12 cellular contexts compared by ENCODE assay signal in genomic region chr11:132943737-132944556, GRCh38.
DNase-seq lines count a peak whose midpoint lies in the region; ATAC-seq and TF ChIP-seq lines count a peak whose summit lies in the region.
"Had no signal": no experiment of that assay in that cellular context is flagged by ENCODE, and none has a peak within 500 bp of the region (broad histone marks: within the 10 kb centered on the region; RNA-seq: fewer than 3 reads in every experiment).

No MANE protein-coding gene starts in this region.

- intact Hi-C loops in stomach (cut with DNase I; ENCODE audit: low total_unique reads), result no loop called here
- intact Hi-C loops in posterior vena cava (cut with DNase I), result no loop called here
- intact Hi-C loops in colonic mucosa (cut with DNase I), result loop anchor here (5.0 kb wide), 1 partner anchor 1197 kb away; no protein-coding TSS in a partner anchor

- TF ChIP-seq CTCF in SK-N-SH (IDR thresholded peaks at IDR 0.05) (no peak), astrocyte of the cerebellum (IDR thresholded peaks at IDR 0.05; ENCODE audit: low read depth, low read length, missing control alignments) (no peak), stomach (IDR thresholded peaks at IDR 0.05) (no peak), colonic mucosa (IDR thresholded peaks at IDR 0.05) (no peak)

- ATAC-seq in SK-N-SH treated with all-trans-retinoic acid at 6 μM for 48 hours, result no peak
- ATAC-seq: activated CD8-positive, alpha-beta T cell treated with anti-CD3 and anti-CD28 coated beads, Interleukin-2, amount 10 ng/mL, durations not matched to agents 7 days and 5 days; K562 had no signal

- no peak overlapping the region for H3K9ac ChIP-seq in SK-N-SH
- H3K9ac ChIP-seq in colonic mucosa (ENCODE audit: low read depth in 2 of 2, low read length in 2 of 2), result no peak overlapping the region

- no peak overlapping the region for H3K4me2 ChIP-seq in SK-N-SH

- CTCF ChIA-PET in SK-N-SH (lab: Yijun Ruan, JAX), result interaction anchor here (0.6 to 1.4 kb wide), 14 partner anchors 8 to 1250 kb away, joined by 3 to 7 read pairs (median 3); no protein-coding TSS in a partner anchor

- H3K4me1 ChIP-seq in SK-N-SH (ENCODE audit: control insufficient read depth in 1 of 2, insufficient read depth in 2 of 2, low read depth in 1 of 2, low read length in 1 of 2) (no peaks in the 10 kb centered on the region; a peak in 1 of 4 replicates), stomach (peaks cover 8 to 15% (median 15%) of the 10 kb centered on the region in 4 donors), colonic mucosa (no peaks in the 10 kb centered on the region)
- H3K4me1 ChIP-seq: upper lobe of right lung had no signal

- H4K20me1 ChIP-seq in SK-N-SH (ENCODE audit: insufficient read depth), result no peaks in the 10 kb centered on the region

- peak overlapping the region; percentile 21 to 44; a peak in 1 of 4 replicates for H3K4me3 ChIP-seq in SK-N-SH (ENCODE audit: low read depth in 2 of 2, low read length in 1 of 2)
- peak overlapping the region; percentile 37 for H3K4me3 ChIP-seq in astrocyte of the cerebellum (ENCODE audit: low read depth, low read length)
- peak overlapping the region; percentile 31 to 43 (median 36) for H3K4me3 ChIP-seq in stomach
- no peak overlapping the region for H3K4me3 ChIP-seq in colonic mucosa
- H3K4me3 ChIP-seq: K562, upper lobe of right lung had no signal

- TF ChIP-seq POLR2A in stomach (IDR thresholded peaks at IDR 0.05), result no peak

- no peak overlapping the region for H2AFZ ChIP-seq in SK-N-SH (ENCODE audit: low read depth)

- H3K9me3 ChIP-seq in SK-N-SH, result no peaks in the 10 kb centered on the region
- no peaks in the 10 kb centered on the region for H3K9me3 ChIP-seq in stomach
- H3K9me3 ChIP-seq in colonic mucosa, result no peaks in the 10 kb centered on the region
- H3K9me3 ChIP-seq: upper lobe of right lung had no signal

- 50% methylated on average over 5 of the region's 100 CpGs for WGBS in SK-N-SH (ENCODE audit: low lambda C conversion rate)
- 2 to 4% (median 3%) methylated on average over 32 to 99 of the region's 100 CpGs for WGBS in stomach, 5 donors

- POLR2A ChIA-PET in SK-N-SH (lab: Yijun Ruan, JAX), result no interaction called here

- H3K27ac ChIP-seq in SK-N-SH (ENCODE audit: low read depth in 2 of 2, low read length in 1 of 2) (no peak overlapping the region), stomach (no peak overlapping the region), colonic mucosa (no peak overlapping the region)
- H3K27ac ChIP-seq: C4-2B, upper lobe of right lung had no signal

- no peaks in the 10 kb centered on the region for H3K9me2 ChIP-seq in SK-N-SH

- no peaks in the 10 kb centered on the region for H3F3A ChIP-seq in SK-N-SH (replicated peaks; ENCODE audit: insufficient read depth)

- DNase-seq in SK-N-SH (peak; percentile 70), astrocyte of the cerebellum (ENCODE audit: low read depth) (no peak), iPS-NIHi11 (ENCODE audit: low spot score) (peak; percentile 42), stomach (no peak), posterior vena cava (ENCODE audit: low spot score) (no peak), colonic mucosa (no peak)
- DNase-seq in stimulated activated CD4-positive, alpha-beta T cell treated with anti-CD3 and anti-CD28 coated beads, Interleukin-4, amount 100 ng/mL, for 1 hour, result no peak
- DNase-seq: activated CD8-positive, alpha-beta T cell treated with anti-CD3 and anti-CD28 coated beads, Interleukin-2, amount 10 ng/mL, durations not matched to agents 7 days and 5 days; upper lobe of right lung had no signal

- in situ Hi-C loops in astrocyte of the cerebellum (cut with HindIII; ENCODE audit: low sequenced_read_pairs), result no loop called here

- peaks cover 4% of the 10 kb centered on the region; the same call in 1 of the 2 replicates for H3K27me3 ChIP-seq in SK-N-SH (ENCODE audit: insufficient read depth)
- peaks cover 9 to 49% (median 30%) of the 10 kb centered on the region in 3 donors for H3K27me3 ChIP-seq in stomach
- peaks cover 7% of the 10 kb centered on the region for H3K27me3 ChIP-seq in colonic mucosa

- TF ChIP-seq EP300 in SK-N-SH (IDR thresholded peaks at IDR 0.05; ENCODE audit: borderline replicate concordance in 1 of 2, low read depth in 1 of 2, low read length in 1 of 2), result no peak
- no peak for TF ChIP-seq EP300 in stomach (IDR thresholded peaks at IDR 0.05)

- H3K79me2 ChIP-seq in SK-N-SH (ENCODE audit: insufficient read depth), result no peaks in the 10 kb centered on the region

- no peak for TF ChIP-seq RAD21 in SK-N-SH (IDR thresholded peaks at IDR 0.05; ENCODE audit: low read length)

- H3K36me3 ChIP-seq in SK-N-SH (replicated peaks in 1 of 2; ENCODE audit: control insufficient read depth in 1 of 2, insufficient read depth in 2 of 2, low read length in 1 of 2), result no peaks in the 10 kb centered on the region
- no peaks in the 10 kb centered on the region for H3K36me3 ChIP-seq in stomach
- H3K36me3 ChIP-seq in colonic mucosa, result no peaks in the 10 kb centered on the region
- H3K36me3 ChIP-seq: upper lobe of right lung had no signal

TF ChIP-seq in SK-N-SH, 30 proteins besides CTCF, POLR2A, EP300 and RAD21 (continues in another document):
- no peak for TF ChIP-seq MXI1 (IDR thresholded peaks at IDR 0.05; ENCODE audit: low read depth, low read length)
- TF ChIP-seq, protein P1, sequence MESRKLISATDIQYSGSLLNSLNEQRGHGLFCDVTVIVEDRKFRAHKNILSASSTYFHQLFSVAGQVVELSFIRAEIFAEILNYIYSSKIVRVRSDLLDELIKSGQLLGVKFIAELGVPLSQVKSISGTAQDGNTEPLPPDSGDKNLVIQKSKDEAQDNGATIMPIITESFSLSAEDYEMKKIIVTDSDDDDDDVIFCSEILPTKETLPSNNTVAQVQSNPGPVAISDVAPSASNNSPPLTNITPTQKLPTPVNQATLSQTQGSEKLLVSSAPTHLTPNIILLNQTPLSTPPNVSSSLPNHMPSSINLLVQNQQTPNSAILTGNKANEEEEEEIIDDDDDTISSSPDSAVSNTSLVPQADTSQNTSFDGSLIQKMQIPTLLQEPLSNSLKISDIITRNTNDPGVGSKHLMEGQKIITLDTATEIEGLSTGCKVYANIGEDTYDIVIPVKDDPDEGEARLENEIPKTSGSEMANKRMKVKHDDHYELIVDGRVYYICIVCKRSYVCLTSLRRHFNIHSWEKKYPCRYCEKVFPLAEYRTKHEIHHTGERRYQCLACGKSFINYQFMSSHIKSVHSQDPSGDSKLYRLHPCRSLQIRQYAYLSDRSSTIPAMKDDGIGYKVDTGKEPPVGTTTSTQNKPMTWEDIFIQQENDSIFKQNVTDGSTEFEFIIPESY (IDR thresholded peaks at IDR 0.05; ENCODE audit: borderline replicate concordance, low read depth), result no peak

TF ChIP-seq in SK-N-SH treated with all-trans-retinoic acid at 6 μM for 48 hours, 23 proteins besides CTCF, POLR2A, EP300 and RAD21:
- TF ChIP-seq TOX (CRISPR knock-in tag; IDR thresholded peaks at IDR 0.05; ENCODE audit: borderline replicate concordance) (no peak), GLIS3 (CRISPR knock-in tag; IDR thresholded peaks at IDR 0.05) (no peak), ISL1 (CRISPR knock-in tag; IDR thresholded peaks at IDR 0.05) (no peak), CREB5 (CRISPR knock-in tag; IDR thresholded peaks at IDR 0.05; ENCODE audit: low read depth) (no peak), ZFP3 (CRISPR knock-in tag; IDR thresholded peaks at IDR 0.05) (no peak), ZNF70 (CRISPR knock-in tag; IDR thresholded peaks at IDR 0.05) (no peak), CSRNP3 (CRISPR knock-in tag; IDR thresholded peaks at IDR 0.05) (no peak), TCF4 (CRISPR knock-in tag; IDR thresholded peaks at IDR 0.05; ENCODE audit: borderline replicate concordance) (no peak), BACH2 (CRISPR knock-in tag; IDR thresholded peaks at IDR 0.05; ENCODE audit: borderline replicate concordance) (no peak), ARNTL (CRISPR knock-in tag; IDR thresholded peaks at IDR 0.05; ENCODE audit: borderline replicate concordance, low read depth) (no peak), ZFP30 (CRISPR knock-in tag; IDR thresholded peaks at IDR 0.05) (no peak), ESRRG (CRISPR knock-in tag; IDR thresholded peaks at IDR 0.05) (no peak), ZNF565 (CRISPR knock-in tag; conservative IDR thresholded peaks at IDR 0.05; ENCODE audit: low read depth) (no peak)

Comparison
In these comparisons a context has a peak if more than half of its experiments do, and no peak if none do; other contexts are left out.
1. DNase-seq: peak in SK-N-SH (single experiment) and iPS-NIHi11 (single experiment); none in astrocyte of the cerebellum (single experiment), stomach (single experiment), stimulated activated CD4-positive, alpha-beta T cell treated with anti-CD3 and anti-CD28 coated beads, Interleukin-4, amount 100 ng/mL, for 1 hour (single experiment), posterior vena cava (single experiment) and colonic mucosa (single experiment).